ENCODE assay signal across 27 cellular contexts in genomic region chr2:377414-377813, GRCh38.
"Had no signal": no experiment of that assay in that cellular context is flagged by ENCODE, and none has a peak within 500 bp of the region (broad histone marks: within the 10 kb centered on the region; RNA-seq: fewer than 3 reads in every experiment).

No MANE protein-coding gene starts in this region.

- H3K4me1 ChIP-seq: stomach, testis, thyroid gland, transverse colon, upper lobe of left lung, upper lobe of right lung, uterus, vagina had no signal

- H3K27me3 ChIP-seq: suprapubic skin, testis, thyroid gland, tibial artery, tibial nerve, transverse colon, upper lobe of left lung, upper lobe of right lung, uterus, vagina had no signal

- DNase-seq: stimulated activated CD4-positive, alpha-beta T cell treated with anti-CD3 and anti-CD28 coated beads, Interleukin-2, amount 100 ng/mL, for 48 hours; stimulated activated CD4-positive, alpha-beta T cell treated with anti-CD3 and anti-CD28 coated beads, Interleukin-4, amount 100 ng/mL, for 1 hour; stimulated activated CD4-positive, alpha-beta T cell treated with anti-CD3 and anti-CD28 coated beads, Interleukin-4, amount 100 ng/mL, for 24 hours; stimulated activated CD4-positive, alpha-beta T cell treated with anti-CD3 and anti-CD28 coated beads, Interleukin-4, amount 100 ng/mL, for 4 hours; stimulated activated CD8-positive, alpha-beta memory T cell treated with anti-CD3 and anti-CD28 coated beads, Interleukin-4, amount 100 ng/mL, for 48 hours; stimulated activated naive B cell treated with anti-CD40 and anti-IgM and Interleukin-4, amounts not matched to agents 10 μg/mL and 1 μg/mL and 100 μg/mL, for 72 hours; stimulated activated naive CD4-positive, alpha-beta T cell; stimulated activated naive CD4-positive, alpha-beta T cell treated with Interleukin-2 at 50 U/mL for 16 hours; stimulated activated naive CD8-positive, alpha-beta T cell treated with anti-CD3 and anti-CD28 coated beads, Interleukin-15, amount 100 ng/mL, for 72 hours; stimulated activated naive CD8-positive, alpha-beta T cell treated with anti-CD3 and anti-CD28 coated beads, Interleukin-15, Interleukin-2, amounts not matched to agents 100 U/mL and 50 U/mL, for 24 hours; stomach; substantia nigra; testis; thyroid gland; tibial artery; transverse colon; trophoblast cell; upper lobe of left lung; upper lobe of right lung; uterus had no signal

- H3K9me3 ChIP-seq: suprapubic skin, testis, thyroid gland, upper lobe of right lung, uterus, vagina had no signal

- H3K4me3 ChIP-seq: stomach, suprapubic skin, testis, thoracic aorta, thyroid gland, tibial artery, tibial nerve, transverse colon, upper lobe of left lung, upper lobe of right lung, uterus, vagina had no signal

- FAIRE-seq: urothelium cell line had no signal

- ATAC-seq: stimulated activated effector memory CD8-positive, alpha-beta T cell treated with anti-CD3 and anti-CD28 coated beads, Interleukin-12 subunit alpha, Interleukin-12 subunit beta, amount 100 ng/mL, for 72 hours; stimulated activated memory B cell treated with anti-CD40 and anti-IgM and Interleukin-4, amounts not matched to agents 10 μg/mL and 1 μg/mL and 100 μg/mL, for 72 hours; stimulated activated naive B cell treated with anti-CD40 and anti-IgM and Interleukin-4, amounts not matched to agents 10 μg/mL and 1 μg/mL and 100 μg/mL, for 72 hours; stimulated activated naive CD8-positive, alpha-beta T cell treated with anti-CD3 and anti-CD28 coated beads, Interleukin-15, amount 100 ng/mL, for 72 hours; stimulated activated naive CD8-positive, alpha-beta T cell treated with anti-CD3 and anti-CD28 coated beads, Interleukin-15, Interleukin-2, amounts not matched to agents 100 U/mL and 50 U/mL, for 24 hours; upper lobe of right lung had no signal

- H3K27ac ChIP-seq: stomach, suprapubic skin, testis, thoracic aorta, thyroid gland, tibial artery, tibial nerve, transverse colon, upper lobe of left lung, upper lobe of right lung, uterus, vagina had no signal

- H3K36me3 ChIP-seq: stomach, suprapubic skin, thoracic aorta, thyroid gland, tibial artery, tibial nerve, transverse colon, upper lobe of left lung, upper lobe of right lung, uterus, vagina had no signal
